1 cellular context compared by ENCODE assay signal in genomic region chr21:36429672-36430546, GRCh38.
TF ChIP-seq lines count a peak whose summit lies in the region.

No MANE protein-coding gene starts in this region.

TF ChIP-seq in GM12878, 131 proteins besides CTCF, POLR2A, EP300 and RAD21 (continued from another document):
- TF ChIP-seq ATF2 (IDR thresholded peaks at IDR 0.05; ENCODE audit: low read length): no peak
- no peak for TF ChIP-seq ZNF274 (IDR thresholded peaks at IDR 0.05; ENCODE audit: insufficient read depth, insufficient read length)
- TF ChIP-seq POLR2AphosphoS5 (IDR thresholded peaks at IDR 0.05; ENCODE audit: low read length): peak; percentile 58
- TF ChIP-seq SRF (IDR thresholded peaks at IDR 0.05; ENCODE audit: low read depth in 2 of 2, low read length in 2 of 2): 0 out of 4 replicates have a peak, but pooled peaks of 1 of the 2 experiments have one; percentile 10
- TF ChIP-seq HCFC1 (IDR thresholded peaks at IDR 0.05; ENCODE audit: low read length): no peak
- TF ChIP-seq NR2F1 (conservative IDR thresholded peaks at IDR 0.05): peak; percentile 66
- TF ChIP-seq IKZF2 (IDR thresholded peaks at IDR 0.05): peak; percentile 41 to 65; a peak in 3 of 4 replicates
- TF ChIP-seq JUNB (IDR thresholded peaks at IDR 0.05): peak; percentile 68
- TF ChIP-seq CBFB (IDR thresholded peaks at IDR 0.05; ENCODE audit: low read depth): 0 out of 2 replicates have a peak, but pooled peaks have one; percentile 35
- TF ChIP-seq SKIL (IDR thresholded peaks at IDR 0.05; ENCODE audit: low read depth, poor library complexity, severe bottlenecking): peak; percentile 44
- no peak for TF ChIP-seq EZH2 (IDR thresholded peaks at IDR 0.05; ENCODE audit: borderline replicate concordance, control insufficient read depth, low read depth, low read length)
- TF ChIP-seq DPF2 (IDR thresholded peaks at IDR 0.05): no peak; the same call in 1 of the 2 replicates
- TF ChIP-seq RUNX3 (IDR thresholded peaks at IDR 0.05; ENCODE audit: low read length): peak; percentile 45; the same call in 1 of the 2 replicates
- TF ChIP-seq ZBTB40 (IDR thresholded peaks at IDR 0.05; ENCODE audit: borderline replicate concordance): peak; percentile 12; the same call in 1 of the 2 replicates
- TF ChIP-seq TAF1 (IDR thresholded peaks at IDR 0.05; ENCODE audit: borderline replicate concordance, low read depth, low read length): peak; percentile 38; the same call in 1 of the 2 replicates
- TF ChIP-seq BCL11A (IDR thresholded peaks at IDR 0.05; ENCODE audit: low read depth, low read length): peak; percentile 20; the same call in 1 of the 2 replicates
- peak; percentile 63 for TF ChIP-seq EED (IDR thresholded peaks at IDR 0.05; ENCODE audit: low read depth)
- no peak for TF ChIP-seq ZNF384 (IDR thresholded peaks at IDR 0.05; ENCODE audit: borderline replicate concordance, low read depth, low read length)
- peak; percentile 68 to 84; a peak in 3 of 4 replicates for TF ChIP-seq BHLHE40 (IDR thresholded peaks at IDR 0.05; ENCODE audit: borderline replicate concordance in 1 of 2, low read depth in 2 of 2, low read length in 1 of 2)
